In genomic region chr1:65407875-65408274, GRCh38 we compare ENCODE assay signal across 23 cellular contexts. TPM values are rescaled to one million over a fixed set of nuclear protein-coding genes. Genes with fewer than 3 reads are reported as not detected.
DNase-seq lines count a peak whose midpoint lies in the region; FAIRE-seq and TF ChIP-seq lines count a peak whose summit lies in the region.
"Had no signal": no experiment of that assay in that cellular context is flagged by ENCODE, and none has a peak within 500 bp of the region (broad histone marks: within the 10 kb centered on the region; RNA-seq: fewer than 3 reads in every experiment).

No MANE protein-coding gene starts in this region.

- peak; percentile 83 for FAIRE-seq in RCC 7860 (lab: Jason Lieb, UNC)
- FAIRE-seq: GM12892 had no signal

- H3K23ac ChIP-seq in H9 (ENCODE audit: insufficient read length, low read depth, low read length), result no peak overlapping the region

- H4K20me1 ChIP-seq in neural progenitor cell (ENCODE audit: low read depth) (no peaks in the 10 kb centered on the region), H9 (ENCODE audit: control insufficient read depth, insufficient read depth, insufficient read length) (no peaks in the 10 kb centered on the region)

- H3K79me2 ChIP-seq in neural progenitor cell (ENCODE audit: low read depth), result no peaks in the 10 kb centered on the region
- H3K79me2 ChIP-seq in H9 (ENCODE audit: insufficient read depth, low read length), result no peaks in the 10 kb centered on the region

- H3K9ac ChIP-seq in neural progenitor cell (no peak overlapping the region), H9 (ENCODE audit: extremely low read depth, insufficient read length, low read length) (no peak overlapping the region)
- H3K9ac ChIP-seq: KMS-11 had no signal

- no peaks in the 10 kb centered on the region for H3F3A ChIP-seq in neural progenitor cell (ENCODE audit: low read depth)

- H3K4ac ChIP-seq in H9 (ENCODE audit: low read depth, low read length), result no peak overlapping the region

- DNase-seq in RCC 7860 (ENCODE audit: low spot score), result peak; percentile 67
- DNase-seq in kidney tubule cell (ENCODE audit: low spot score), result peak; percentile 85
- no peak for DNase-seq in activated CD4-positive, alpha-beta T cell treated with anti-CD3 and anti-CD28 coated beads, Interleukin-2, amount 50 U/mL, for 48 hours
- no peak for DNase-seq in neural progenitor cell (ENCODE audit: low spot score)
- DNase-seq in H9, result no peak
- no peak for DNase-seq in stimulated activated CD4-positive, alpha-beta T cell treated with anti-CD3 and anti-CD28 coated beads, Interleukin-4, amount 100 ng/mL, for 4 hours
- DNase-seq: C1 segment of cervical spinal cord; CD4-positive, alpha-beta memory T cell; COR-L47; DND-41; H7; IMR-90; MM.1S; NCI-H2029; NCI-H226; NCI-H510A; NCI-H69; SIG-M5; SW 1271 had no signal

- H3K27me3 Mint-ChIP-seq in nephron (ENCODE audit: low read depth) (no peaks in the 10 kb centered on the region), neural progenitor cell (ENCODE audit: insufficient read depth, low read depth) (peaks cover 7% of the 10 kb centered on the region), H9 (ENCODE audit: low read depth) (no peaks in the 10 kb centered on the region)
- H3K27me3 Mint-ChIP-seq: CD4-positive, alpha-beta memory T cell had no signal

- no peak overlapping the region for H2BK20ac ChIP-seq in H9 (ENCODE audit: low read depth, low read length, poor library complexity, severe bottlenecking)

- no peaks in the 10 kb centered on the region for H3K23me2 ChIP-seq in H9 (ENCODE audit: insufficient read length, low read depth, low read length, poor library complexity, severe bottlenecking)

- H3K9me3 Mint-ChIP-seq in nephron (no peaks in the 10 kb centered on the region), neural progenitor cell (no peaks in the 10 kb centered on the region), H9 (no peaks in the 10 kb centered on the region)

- H4K5ac ChIP-seq in H9 (ENCODE audit: insufficient read length, low read depth, low read length), result no peak overlapping the region

- H3K4me1 ChIP-seq in neural progenitor cell (no peaks in the 10 kb centered on the region), H9 (ENCODE audit: insufficient read depth, low read length) (peaks cover 3% of the 10 kb centered on the region; the same call in 1 of the 2 replicates)

- no peak for TF ChIP-seq CTCF in nephron (IDR thresholded peaks at IDR 0.05; ENCODE audit: unreplicated experiment in 3 of 3)
- TF ChIP-seq CTCF in neural progenitor cell (IDR thresholded peaks at IDR 0.05), result no peak
- no peak for TF ChIP-seq CTCF in H9 (conservative IDR thresholded peaks at IDR 0.05)

- H3K79me1 ChIP-seq in H9 (ENCODE audit: insufficient read depth, low read depth, low read length, poor library complexity, severe bottlenecking), result no peaks in the 10 kb centered on the region

- H4K8ac ChIP-seq in H9 (replicated peaks; ENCODE audit: insufficient read length, low read depth, low read length), result no peak overlapping the region

- H3K4me2 ChIP-seq in neural progenitor cell (no peak overlapping the region), H9 (ENCODE audit: insufficient read depth, insufficient read length, low read length) (no peak overlapping the region)
- H3K4me2 ChIP-seq: KMS-11 had no signal

- H3K27ac Mint-ChIP-seq in nephron (peak overlapping the region in 2 of 3 experiments; percentile 85 to 88), neural progenitor cell (no peak overlapping the region), H9 (no peak overlapping the region)
- H3K27ac Mint-ChIP-seq: CD4-positive, alpha-beta memory T cell had no signal

- H4K91ac ChIP-seq in H9 (ENCODE audit: insufficient read length, low read depth, low read length), result no peak overlapping the region

- no peak overlapping the region for H3K56ac ChIP-seq in H9 (ENCODE audit: insufficient read length, low read depth, low read length)

- H2AFZ ChIP-seq in neural progenitor cell (replicated peaks) (no peak overlapping the region), H9 (ENCODE audit: low read length) (no peak overlapping the region)

- no peaks in the 10 kb centered on the region for H3K4me1 Mint-ChIP-seq in nephron
- no peaks in the 10 kb centered on the region for H3K4me1 Mint-ChIP-seq in neural progenitor cell
- H3K4me1 Mint-ChIP-seq in H9, result peaks cover 7 to 18% of the 10 kb centered on the region in 2 experiments
- H3K4me1 Mint-ChIP-seq: CD4-positive, alpha-beta memory T cell had no signal

- no peak overlapping the region for H3K14ac ChIP-seq in H9 (ENCODE audit: insufficient read depth, low read length)

- no peak overlapping the region for H2AK5ac ChIP-seq in H9 (ENCODE audit: insufficient read length, low read length)

- no peak overlapping the region for H2BK5ac ChIP-seq in H9 (ENCODE audit: insufficient read length, low read length)

- H3K27ac ChIP-seq in neural progenitor cell (no peak overlapping the region), H9 (ENCODE audit: insufficient read length, low read depth, low read length) (no peak overlapping the region)
- H3K27ac ChIP-seq: KMS-11, SK-N-MC had no signal

- no CpG with 5 or more reads among the region's 2 CpGs for WGBS in H9 (ENCODE audit: extremely low coverage, insufficient read length, low lambda C conversion rate)

- H3K4me3 Mint-ChIP-seq in nephron (no peak overlapping the region), neural progenitor cell (no peak overlapping the region), H9 (no peak overlapping the region)
- H3K4me3 Mint-ChIP-seq: CD4-positive, alpha-beta memory T cell had no signal

- no peaks in the 10 kb centered on the region for H3K9me3 ChIP-seq in neural progenitor cell (ENCODE audit: low read depth)
- H3K9me3 ChIP-seq in H9 (ENCODE audit: control insufficient read depth, low read depth, low read length), result no peaks in the 10 kb centered on the region

- H2BK15ac ChIP-seq in H9 (ENCODE audit: low read depth, low read length), result no peak overlapping the region

- H3K36me3 ChIP-seq in neural progenitor cell, result no peaks in the 10 kb centered on the region

- H3T11ph ChIP-seq in H9 (ENCODE audit: low read length), result no peak overlapping the region

- no peak overlapping the region for H2BK120ac ChIP-seq in H9 (ENCODE audit: low read depth, low read length, poor library complexity, severe bottlenecking)

- H3K4me3 ChIP-seq in neural progenitor cell, result no peak overlapping the region
- H3K4me3 ChIP-seq: SK-N-MC had no signal

- H3K27me3 ChIP-seq in neural progenitor cell (no peaks in the 10 kb centered on the region), H9 (ENCODE audit: insufficient read depth, low read length) (no peaks in the 10 kb centered on the region)

- H3K18ac ChIP-seq in H9 (ENCODE audit: insufficient read length, low read depth, low read length), result no peak overlapping the region

- H3K36me3 Mint-ChIP-seq in nephron (ENCODE audit: low read depth) (peaks cover 3% of the 10 kb centered on the region), neural progenitor cell (no peaks in the 10 kb centered on the region), H9 (ENCODE audit: insufficient read depth in 1 of 3, low read depth in 3 of 3) (no peaks in the 10 kb centered on the region)

- no peak overlapping the region for H2BK12ac ChIP-seq in H9 (ENCODE audit: insufficient read length, low read depth, low read length)

RNA-seq across cellular contexts. Expression of gene LEPR, which starts 12.6 kb away (rescaled TPM):
- 11.4 and 15.2 TPM in 2 replicates for total RNA-seq in neural progenitor cell (ENCODE audit: low replicate concordance)
- 3.3 TPM in 2 replicates for total RNA-seq in H9 (2021)

RNA-seq across cellular contexts. Expression of gene LEPROT, which starts 12.6 kb away (rescaled TPM):
- total RNA-seq in neural progenitor cell (ENCODE audit: low replicate concordance) (44.3 and 49.2 TPM in 2 replicates), H9 (2021) (28.6 and 32.6 TPM in 2 replicates)

Comparison
In these comparisons a context has a peak if more than half of its experiments do, and no peak if none do; other contexts are left out.
1. DNase-seq: peak in RCC 7860 (single experiment) and kidney tubule cell (single experiment); none in activated CD4-positive, alpha-beta T cell treated with anti-CD3 and anti-CD28 coated beads, Interleukin-2, amount 50 U/mL, for 48 hours (0 of 2), neural progenitor cell (single experiment), H9 (single experiment) and stimulated activated CD4-positive, alpha-beta T cell treated with anti-CD3 and anti-CD28 coated beads, Interleukin-4, amount 100 ng/mL, for 4 hours (0 of 2).
2. H3K27ac Mint-ChIP-seq: peak in nephron (2 of 3); none in neural progenitor cell (single experiment) and H9 (0 of 3).